Comparison of ENCODE assay signal across 1 cellular context in genomic region chr21:39386899-39387298, GRCh38.
TF ChIP-seq lines count a peak whose summit lies in the region.

No MANE protein-coding gene starts in this region.

TF ChIP-seq in GM12891, 5 proteins besides CTCF, POLR2A, EP300 and RAD21 (continued from another document):
- no peak for TF ChIP-seq POU2F2 (IDR thresholded peaks at IDR 0.05; ENCODE audit: low read depth, low read length)
TF ChIP-seq in GM12891: peak in this region for 0.
